Comparison of ENCODE assay signal across 23 cellular contexts in genomic region chr17:28533091-28533670, GRCh38. TPM values are rescaled to one million over a fixed set of nuclear protein-coding genes. Genes with fewer than 3 reads are reported as not detected.
DNase-seq lines count a peak whose midpoint lies in the region; TF ChIP-seq lines count a peak whose summit lies in the region.
"Had no signal": no experiment of that assay in that cellular context is flagged by ENCODE, and none has a peak within 500 bp of the region (broad histone marks: within the 10 kb centered on the region; RNA-seq: fewer than 3 reads in every experiment).

No MANE protein-coding gene starts in this region.

- peak overlapping the region; percentile 28 for H3K4me3 Mint-ChIP-seq in neural progenitor cell
- H3K4me3 Mint-ChIP-seq: stimulated activated naive B cell treated with anti-CD40 and anti-IgM and Interleukin-4, amounts not matched to agents 10 μg/mL and 1 μg/mL and 100 μg/mL, for 72 hours had no signal

- H3K4me2 ChIP-seq in neural progenitor cell: no peak overlapping the region

- H3K9me3 ChIP-seq in esophagus (ENCODE audit: control insufficient read depth in 2 of 2, insufficient read depth in 1 of 2, low read depth in 1 of 2, low read length in 1 of 2) (no peaks in the 10 kb centered on the region), neural progenitor cell (ENCODE audit: low read depth) (no peaks in the 10 kb centered on the region)
- H3K9me3 ChIP-seq: gastrocnemius medialis, upper lobe of right lung had no signal

- H3K4me1 ChIP-seq in esophagus (ENCODE audit: control insufficient read depth in 2 of 2, insufficient read depth in 2 of 2, low read length in 1 of 2) (peaks cover 0 to 34% of the 10 kb centered on the region in 2 donors), neural progenitor cell (no peaks in the 10 kb centered on the region)
- H3K4me1 ChIP-seq: gastrocnemius medialis, upper lobe of right lung had no signal

- no peaks in the 10 kb centered on the region for H3K79me2 ChIP-seq in neural progenitor cell (ENCODE audit: low read depth)

- peak overlapping the region; percentile 83 for H3K27ac Mint-ChIP-seq in neural progenitor cell
- H3K27ac Mint-ChIP-seq: stimulated activated naive B cell treated with anti-CD40 and anti-IgM and Interleukin-4, amounts not matched to agents 10 μg/mL and 1 μg/mL and 100 μg/mL, for 72 hours had no signal

- H3K27me3 Mint-ChIP-seq in neural progenitor cell (ENCODE audit: insufficient read depth, low read depth): peaks cover 13% of the 10 kb centered on the region

- WGBS in esophagus, 2 donors: 45 to 56% methylated on average over 12 of the region's 12 CpGs

- H3K27me3 ChIP-seq in esophagus (ENCODE audit: control insufficient read depth in 1 of 2, insufficient read depth in 2 of 2, low read length in 2 of 2): no peaks in the 10 kb centered on the region
- no peaks in the 10 kb centered on the region for H3K27me3 ChIP-seq in neural progenitor cell
- H3K27me3 ChIP-seq: gastrocnemius medialis, upper lobe of right lung had no signal

- H3K36me3 ChIP-seq in esophagus (ENCODE audit: control insufficient read depth in 2 of 2, insufficient read depth in 2 of 2, low read length in 1 of 2): peaks cover 0 to 4% of the 10 kb centered on the region in 2 donors
- no peaks in the 10 kb centered on the region for H3K36me3 ChIP-seq in neural progenitor cell
- H3K36me3 ChIP-seq: gastrocnemius medialis, upper lobe of right lung had no signal

- H3K4me3 ChIP-seq in esophagus (ENCODE audit: low read depth in 1 of 2, low read length in 2 of 2): peak overlapping the region in 1 of 2 donors; percentile 5
- H3K4me3 ChIP-seq in neural progenitor cell: no peak overlapping the region
- H3K4me3 ChIP-seq: gastrocnemius medialis, upper lobe of right lung had no signal

- H3F3A ChIP-seq in neural progenitor cell (ENCODE audit: low read depth): no peaks in the 10 kb centered on the region

- TF ChIP-seq CTCF in neural progenitor cell (IDR thresholded peaks at IDR 0.05): no peak

- H4K20me1 ChIP-seq in neural progenitor cell (ENCODE audit: low read depth): no peaks in the 10 kb centered on the region

- H2AFZ ChIP-seq in neural progenitor cell (replicated peaks): no peak overlapping the region

- H3K4me1 Mint-ChIP-seq in neural progenitor cell: peaks cover 20% of the 10 kb centered on the region
- H3K4me1 Mint-ChIP-seq: stimulated activated naive B cell treated with anti-CD40 and anti-IgM and Interleukin-4, amounts not matched to agents 10 μg/mL and 1 μg/mL and 100 μg/mL, for 72 hours had no signal

- H3K9me3 Mint-ChIP-seq in neural progenitor cell: no peaks in the 10 kb centered on the region
- H3K9me3 Mint-ChIP-seq: stimulated activated naive B cell treated with anti-CD40 and anti-IgM and Interleukin-4, amounts not matched to agents 10 μg/mL and 1 μg/mL and 100 μg/mL, for 72 hours had no signal

- H3K27ac ChIP-seq in esophagus (ENCODE audit: low read depth in 2 of 2, low read length in 1 of 2) (peak overlapping the region; percentile 67 to 85), neural progenitor cell (no peak overlapping the region)
- H3K27ac ChIP-seq: gastrocnemius medialis, upper lobe of right lung had no signal

- DNase-seq in AG20443 (ENCODE audit: low spot score) (peak; percentile 45), LoVo (ENCODE audit: low spot score) (peak; percentile 11), neural progenitor cell (ENCODE audit: low spot score) (no peak), DMS79 (lab: John Stamatoyannopoulos, UW) (no peak), KG1 (lab: John Stamatoyannopoulos, UW) (no peak)
- DNase-seq in NK-92 treated with Interleukin-12 subunit alpha and Interleukin-12 subunit beta, amount 100 ng/mL, for 24 hours (lab: John Stamatoyannopoulos, UW): no peak
- no peak for DNase-seq in activated CD8-positive, alpha-beta memory T cell treated with anti-CD3 and anti-CD28 coated beads, Interleukin-2, amount 50 U/mL, for 48 hours
- DNase-seq: activated gamma-delta T cell treated with Interleukin-2 at 50 U/mL for 16 hours; amniotic stem cell; C1 segment of cervical spinal cord; dermis blood vessel endothelial cell; DMS 273 treated with DMSO at 0.1 percent for 48 hours; gastrocnemius medialis; left cardiac atrium; NCI-H526 treated with DMSO at 0.1 percent for 48 hours; right cardiac atrium; stimulated activated naive B cell treated with anti-CD40 and anti-IgM and Interleukin-4, amounts not matched to agents 10 μg/mL and 1 μg/mL and 100 μg/mL, for 72 hours; upper lobe of right lung had no signal

- no peak overlapping the region for H3K9ac ChIP-seq in neural progenitor cell

- H3K36me3 Mint-ChIP-seq in neural progenitor cell: no peaks in the 10 kb centered on the region
- H3K36me3 Mint-ChIP-seq: stimulated activated naive B cell treated with anti-CD40 and anti-IgM and Interleukin-4, amounts not matched to agents 10 μg/mL and 1 μg/mL and 100 μg/mL, for 72 hours had no signal

RNA-seq across cellular contexts. Expression of gene UNC119, which starts 19.2 kb away (rescaled TPM):
- 10 to 100 TPM; 15.3 to 20.1 TPM for polyA plus RNA-seq in esophagus
- 61.4 and 103 TPM in 2 replicates for total RNA-seq in neural progenitor cell (ENCODE audit: low replicate concordance)

RNA-seq across cellular contexts. Expression of gene FOXN1, which starts 27.0 kb away (rescaled TPM):
- polyA plus RNA-seq in esophagus: 10 to 100 TPM in 1 of 2 donors, 1 to 10 TPM in 1; 8.8 to 10.6 TPM
- not detected in 2 replicates for total RNA-seq in neural progenitor cell (ENCODE audit: low replicate concordance)
- total RNA-seq: A172; cardiac septum; dermis blood vessel endothelial cell; endothelial cell of umbilical vein; gastrocnemius medialis; left cardiac atrium; right cardiac atrium; T-helper 1 cell treated with Interleukin-12 subunit alpha and Interleukin-12 subunit beta and Interleukin-4 antibody, amounts not matched to agents 30 ng/mL and 1 ng/mL, for 36 hours had no signal
- polyA plus RNA-seq: endothelial cell of umbilical vein, right cardiac atrium had no signal

RNA-seq across cellular contexts. Expression of gene PIGS, which starts 38.1 kb away (rescaled TPM):
- polyA plus RNA-seq in esophagus: 10 to 100 TPM in 1 of 2 donors, 1 to 10 TPM in 1; 9.8 to 30.7 TPM
- total RNA-seq in neural progenitor cell (ENCODE audit: low replicate concordance): 15.2 and 39.5 TPM in 2 replicates

RNA-seq across cellular contexts. Expression of gene ALDOC, which starts 43.5 kb away (rescaled TPM):
- 10 to 100 TPM; 21.3 to 24.0 TPM for polyA plus RNA-seq in esophagus
- total RNA-seq in neural progenitor cell (ENCODE audit: low replicate concordance): 38.6 and 66.6 TPM in 2 replicates

RNA-seq across cellular contexts. Expression of gene SLC13A2, which starts 59.7 kb away (rescaled TPM):
- polyA plus RNA-seq in esophagus: under 1 TPM in 1 of 2 donors, not detected in 1; 0.02 TPM
- total RNA-seq in neural progenitor cell (ENCODE audit: low replicate concordance): not detected in 2 replicates
- total RNA-seq: A172; cardiac septum; dermis blood vessel endothelial cell; endothelial cell of umbilical vein; left cardiac atrium; right cardiac atrium; T-helper 1 cell treated with Interleukin-12 subunit alpha and Interleukin-12 subunit beta and Interleukin-4 antibody, amounts not matched to agents 30 ng/mL and 1 ng/mL, for 36 hours had no signal
- polyA plus RNA-seq: endothelial cell of umbilical vein, right cardiac atrium had no signal

Comparison
In these comparisons a context has a peak if more than half of its experiments do, and no peak if none do; other contexts are left out.
1. DNase-seq: peak in AG20443 (single experiment) and LoVo (single experiment); none in neural progenitor cell (single experiment), NK-92 treated with Interleukin-12 subunit alpha and Interleukin-12 subunit beta, amount 100 ng/mL, for 24 hours (single experiment), DMS79 (single experiment), activated CD8-positive, alpha-beta memory T cell treated with anti-CD3 and anti-CD28 coated beads, Interleukin-2, amount 50 U/mL, for 48 hours (single experiment) and KG1 (single experiment).